19 cellular contexts compared by ENCODE assay signal in the genomic region with DNA sequence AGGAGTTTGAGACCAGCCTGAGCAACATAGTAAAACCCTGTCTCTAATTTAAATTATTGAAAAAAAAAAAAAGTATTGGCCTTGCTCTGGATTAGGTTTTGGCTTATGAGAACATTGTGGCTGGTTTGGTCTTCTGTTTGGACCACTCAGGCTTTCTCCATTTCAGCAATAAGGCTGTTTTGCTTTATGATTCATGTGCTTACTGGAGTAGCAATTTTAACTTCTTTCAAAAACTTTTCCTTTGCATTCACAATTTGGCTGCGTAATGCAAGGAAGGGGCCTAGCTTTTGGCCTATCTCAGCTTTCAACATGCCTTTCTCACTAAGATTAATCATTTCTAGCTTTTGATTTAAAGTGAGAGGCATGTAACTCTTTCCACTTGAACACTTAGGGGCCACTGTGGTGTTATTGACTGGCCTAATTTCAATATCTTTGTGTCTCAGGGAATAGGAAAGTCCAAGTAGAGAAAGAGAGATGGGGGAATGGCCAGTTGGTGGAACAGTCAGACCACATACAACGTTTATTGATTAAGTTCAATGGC.
"Had no signal": no experiment of that assay in that cellular context is flagged by ENCODE, and none has a peak within 500 bp of the region (broad histone marks: within the 10 kb centered on the region; RNA-seq: fewer than 3 reads in every experiment).

No MANE protein-coding gene starts in this region.

- H3K27me3 ChIP-seq: body of pancreas, neutrophil, upper lobe of right lung had no signal

- FAIRE-seq: colon, kidney had no signal

- H3K4me3 ChIP-seq: body of pancreas, left ventricle myocardium inferior, mucosa of descending colon, thoracic aorta, upper lobe of right lung had no signal

- H3K27ac Mint-ChIP-seq: activated naive CD4-positive, alpha-beta T cell treated with anti-CD3 and anti-CD28 coated beads, Interleukin-2, amount 10 ng/mL, durations not matched to agents 7 days and 5 days; naive thymus-derived CD4-positive, alpha-beta T cell had no signal

- H3K36me3 Mint-ChIP-seq: activated naive CD4-positive, alpha-beta T cell treated with anti-CD3 and anti-CD28 coated beads, Interleukin-2, amount 10 ng/mL, durations not matched to agents 7 days and 5 days; naive thymus-derived CD4-positive, alpha-beta T cell had no signal

- H3K4me3 Mint-ChIP-seq: activated naive CD4-positive, alpha-beta T cell treated with anti-CD3 and anti-CD28 coated beads, Interleukin-2, amount 10 ng/mL, durations not matched to agents 7 days and 5 days; naive thymus-derived CD4-positive, alpha-beta T cell had no signal

- H3K27ac ChIP-seq: body of pancreas, left ventricle myocardium inferior, neutrophil, parathyroid adenoma, thoracic aorta, upper lobe of right lung had no signal

- DNase-seq: activated CD4-positive, CD25-positive, alpha-beta regulatory T cell treated with anti-CD3 and anti-CD28 coated beads, Interleukin-2, amount 50 U/mL, for 72 hours; activated naive CD4-positive, alpha-beta T cell treated with anti-CD3 and anti-CD28 coated beads, Interleukin-2, amount 10 ng/mL, durations not matched to agents 7 days and 5 days; amniotic stem cell; body of pancreas; caudate nucleus; hypothalamus; kidney; left ventricle myocardium inferior; mucosa of descending colon; naive thymus-derived CD4-positive, alpha-beta T cell; retina; stimulated activated CD4-positive, alpha-beta T cell treated with anti-CD3 and anti-CD28 coated beads, Interleukin-12 subunit alpha, Interleukin-12 subunit beta, amount 100 ng/mL, for 4 hours; stimulated activated CD4-positive, alpha-beta T cell treated with anti-CD3 and anti-CD28 coated beads, Interleukin-4, amount 100 ng/mL, for 24 hours; T-helper 9 cell; upper lobe of right lung had no signal

- H3K4me1 Mint-ChIP-seq: activated naive CD4-positive, alpha-beta T cell treated with anti-CD3 and anti-CD28 coated beads, Interleukin-2, amount 10 ng/mL, durations not matched to agents 7 days and 5 days had no signal

- H3K9me3 ChIP-seq: body of pancreas, left ventricle myocardium inferior, mucosa of descending colon, neutrophil, thoracic aorta, upper lobe of right lung had no signal

- H3K4me1 ChIP-seq: parathyroid adenoma had no signal

- H3K9ac ChIP-seq: parathyroid adenoma had no signal

- H3K36me3 ChIP-seq: left ventricle myocardium inferior, neutrophil, thoracic aorta, upper lobe of right lung had no signal

- H2AFZ ChIP-seq: parathyroid adenoma had no signal

- ATAC-seq: body of pancreas; mucosa of descending colon; naive thymus-derived CD4-positive, alpha-beta T cell; upper lobe of right lung had no signal

- H3K27me3 Mint-ChIP-seq: activated naive CD4-positive, alpha-beta T cell treated with anti-CD3 and anti-CD28 coated beads, Interleukin-2, amount 10 ng/mL, durations not matched to agents 7 days and 5 days; naive thymus-derived CD4-positive, alpha-beta T cell had no signal

- H3K79me2 ChIP-seq: parathyroid adenoma had no signal

- H3K9me3 Mint-ChIP-seq: activated naive CD4-positive, alpha-beta T cell treated with anti-CD3 and anti-CD28 coated beads, Interleukin-2, amount 10 ng/mL, durations not matched to agents 7 days and 5 days had no signal
